Comparison of ENCODE assay signal across 1 cellular context in the genomic region with DNA sequence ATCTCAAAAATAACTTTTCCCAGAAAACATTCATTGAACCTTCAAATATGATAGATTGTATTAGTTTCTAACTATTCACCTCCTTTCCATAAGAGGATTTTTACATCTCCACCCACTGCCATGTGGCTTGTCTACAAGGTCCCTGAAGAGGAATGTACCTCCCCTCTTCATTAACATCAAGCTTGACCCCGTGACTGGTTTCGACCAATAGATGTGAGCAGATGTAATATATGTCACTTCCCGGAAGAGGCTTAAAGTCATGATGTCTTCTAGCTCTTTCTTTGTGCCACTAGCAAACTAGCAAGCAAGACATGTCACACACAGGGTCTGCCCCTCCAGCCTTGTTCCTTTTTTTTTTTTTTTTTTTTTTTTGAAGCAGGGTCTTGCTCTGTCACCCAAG.
TF ChIP-seq lines count a peak whose summit lies in the region.

No MANE protein-coding gene starts in this region.

TF ChIP-seq in GM23338, 12 proteins besides CTCF, POLR2A, EP300 and RAD21 (continued from another document):
- TF ChIP-seq ETS1 (IDR thresholded peaks at IDR 0.05) = no peak
- no peak for TF ChIP-seq EZH2 (IDR thresholded peaks at IDR 0.05; ENCODE audit: low read depth, unreplicated experiment)
- TF ChIP-seq NANOG (IDR thresholded peaks at IDR 0.05; ENCODE audit: borderline replicate concordance) = no peak
- no peak for TF ChIP-seq STAT1 (IDR thresholded peaks at IDR 0.05; ENCODE audit: unreplicated experiment)
- TF ChIP-seq ZNF114 (CRISPR knock-in tag; IDR thresholded peaks at IDR 0.05) = no peak
- TF ChIP-seq EZH2phosphoT487 (IDR thresholded peaks at IDR 0.05; ENCODE audit: unreplicated experiment) = no peak
- TF ChIP-seq, protein P1, sequence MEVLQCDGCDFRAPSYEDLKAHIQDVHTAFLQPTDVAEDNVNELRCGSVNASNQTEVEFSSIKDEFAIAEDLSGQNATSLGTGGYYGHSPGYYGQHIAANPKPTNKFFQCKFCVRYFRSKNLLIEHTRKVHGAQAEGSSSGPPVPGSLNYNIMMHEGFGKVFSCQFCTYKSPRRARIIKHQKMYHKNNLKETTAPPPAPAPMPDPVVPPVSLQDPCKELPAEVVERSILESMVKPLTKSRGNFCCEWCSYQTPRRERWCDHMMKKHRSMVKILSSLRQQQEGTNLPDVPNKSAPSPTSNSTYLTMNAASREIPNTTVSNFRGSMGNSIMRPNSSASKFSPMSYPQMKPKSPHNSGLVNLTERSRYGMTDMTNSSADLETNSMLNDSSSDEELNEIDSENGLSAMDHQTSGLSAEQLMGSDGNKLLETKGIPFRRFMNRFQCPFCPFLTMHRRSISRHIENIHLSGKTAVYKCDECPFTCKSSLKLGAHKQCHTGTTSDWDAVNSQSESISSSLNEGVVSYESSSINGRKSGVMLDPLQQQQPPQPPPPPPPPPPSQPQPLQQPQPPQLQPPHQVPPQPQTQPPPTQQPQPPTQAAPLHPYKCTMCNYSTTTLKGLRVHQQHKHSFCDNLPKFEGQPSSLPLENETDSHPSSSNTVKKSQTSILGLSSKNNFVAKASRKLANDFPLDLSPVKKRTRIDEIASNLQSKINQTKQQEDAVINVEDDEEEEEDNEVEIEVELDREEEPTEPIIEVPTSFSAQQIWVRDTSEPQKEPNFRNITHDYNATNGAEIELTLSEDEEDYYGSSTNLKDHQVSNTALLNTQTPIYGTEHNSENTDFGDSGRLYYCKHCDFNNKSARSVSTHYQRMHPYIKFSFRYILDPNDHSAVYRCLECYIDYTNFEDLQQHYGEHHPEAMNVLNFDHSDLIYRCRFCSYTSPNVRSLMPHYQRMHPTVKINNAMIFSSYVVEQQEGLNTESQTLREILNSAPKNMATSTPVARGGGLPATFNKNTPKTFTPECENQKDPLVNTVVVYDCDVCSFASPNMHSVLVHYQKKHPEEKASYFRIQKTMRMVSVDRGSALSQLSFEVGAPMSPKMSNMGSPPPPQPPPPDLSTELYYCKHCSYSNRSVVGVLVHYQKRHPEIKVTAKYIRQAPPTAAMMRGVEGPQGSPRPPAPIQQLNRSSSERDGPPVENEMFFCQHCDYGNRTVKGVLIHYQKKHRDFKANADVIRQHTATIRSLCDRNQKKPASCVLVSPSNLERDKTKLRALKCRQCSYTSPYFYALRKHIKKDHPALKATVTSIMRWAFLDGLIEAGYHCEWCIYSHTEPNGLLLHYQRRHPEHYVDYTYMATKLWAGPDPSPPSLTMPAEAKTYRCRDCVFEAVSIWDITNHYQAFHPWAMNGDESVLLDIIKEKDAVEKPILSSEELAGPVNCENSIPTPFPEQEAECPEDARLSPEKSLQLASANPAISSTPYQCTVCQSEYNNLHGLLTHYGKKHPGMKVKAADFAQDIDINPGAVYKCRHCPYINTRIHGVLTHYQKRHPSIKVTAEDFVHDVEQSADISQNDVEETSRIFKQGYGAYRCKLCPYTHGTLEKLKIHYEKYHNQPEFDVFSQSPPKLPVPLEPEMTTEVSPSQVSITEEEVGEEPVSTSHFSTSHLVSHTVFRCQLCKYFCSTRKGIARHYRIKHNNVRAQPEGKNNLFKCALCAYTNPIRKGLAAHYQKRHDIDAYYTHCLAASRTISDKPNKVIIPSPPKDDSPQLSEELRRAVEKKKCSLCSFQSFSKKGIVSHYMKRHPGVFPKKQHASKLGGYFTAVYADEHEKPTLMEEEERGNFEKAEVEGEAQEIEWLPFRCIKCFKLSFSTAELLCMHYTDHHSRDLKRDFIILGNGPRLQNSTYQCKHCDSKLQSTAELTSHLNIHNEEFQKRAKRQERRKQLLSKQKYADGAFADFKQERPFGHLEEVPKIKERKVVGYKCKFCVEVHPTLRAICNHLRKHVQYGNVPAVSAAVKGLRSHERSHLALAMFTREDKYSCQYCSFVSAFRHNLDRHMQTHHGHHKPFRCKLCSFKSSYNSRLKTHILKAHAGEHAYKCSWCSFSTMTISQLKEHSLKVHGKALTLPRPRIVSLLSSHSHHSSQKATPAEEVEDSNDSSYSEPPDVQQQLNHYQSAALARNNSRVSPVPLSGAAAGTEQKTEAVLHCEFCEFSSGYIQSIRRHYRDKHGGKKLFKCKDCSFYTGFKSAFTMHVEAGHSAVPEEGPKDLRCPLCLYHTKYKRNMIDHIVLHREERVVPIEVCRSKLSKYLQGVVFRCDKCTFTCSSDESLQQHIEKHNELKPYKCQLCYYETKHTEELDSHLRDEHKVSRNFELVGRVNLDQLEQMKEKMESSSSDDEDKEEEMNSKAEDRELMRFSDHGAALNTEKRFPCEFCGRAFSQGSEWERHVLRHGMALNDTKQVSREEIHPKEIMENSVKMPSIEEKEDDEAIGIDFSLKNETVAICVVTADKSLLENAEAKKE (CRISPR knock-in tag; IDR thresholded peaks at IDR 0.05) = no peak
- no peak for TF ChIP-seq ZNF331 (CRISPR knock-in tag; IDR thresholded peaks at IDR 0.05; ENCODE audit: low read depth)
TF ChIP-seq in GM23338: peak in this region for 0.
